In the genomic region with DNA sequence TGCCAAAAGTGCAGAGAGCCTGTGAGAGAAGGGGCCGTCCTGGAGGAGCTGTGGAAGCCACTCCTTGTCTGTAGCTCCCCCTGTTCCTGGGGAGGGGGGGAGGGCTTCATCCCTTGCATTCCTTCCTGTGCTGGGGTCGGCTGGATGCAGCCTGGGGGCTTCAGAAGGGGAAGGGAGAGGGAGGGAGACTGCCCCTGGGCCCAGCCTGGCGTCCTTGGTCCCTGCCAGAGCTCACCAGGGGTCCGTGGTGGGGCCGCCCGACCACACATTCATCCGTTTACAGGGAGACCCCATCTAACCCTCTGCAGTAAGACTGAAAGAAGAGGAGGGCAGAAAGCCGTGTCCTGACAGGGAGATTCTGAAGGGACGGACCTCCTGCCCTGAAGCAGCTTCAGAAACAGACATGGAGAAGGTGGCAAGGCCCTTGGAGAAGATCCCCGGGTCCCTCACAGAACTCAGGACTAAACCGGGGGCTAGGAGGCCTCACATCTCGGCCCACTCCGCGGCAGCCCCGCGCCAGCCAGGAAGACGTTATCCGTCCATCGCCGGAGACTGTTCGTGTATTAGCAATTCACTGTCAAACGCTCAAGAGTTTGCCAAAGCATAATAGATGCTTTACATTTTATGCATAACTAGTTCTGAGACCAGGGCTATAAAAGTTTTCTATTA, we compare ENCODE assay signal across 19 cellular contexts.
DNase-seq lines count a peak whose midpoint lies in the region; ATAC-seq lines count a peak whose summit lies in the region.
"Had no signal": no experiment of that assay in that cellular context is flagged by ENCODE, and none has a peak within 500 bp of the region (broad histone marks: within the 10 kb centered on the region; RNA-seq: fewer than 3 reads in every experiment).

No MANE protein-coding gene starts in this region.

- ATAC-seq in sciatic nerve (no peak), GM19023 (IDR thresholded peaks at IDR 0.05; ENCODE audit: unreplicated experiment) (no peak)
- ATAC-seq: gastroesophageal sphincter had no signal

- H3K4me1 ChIP-seq in HAP-1, result peaks cover 32% of the 10 kb centered on the region
- H3K4me1 ChIP-seq: esophagus squamous epithelium had no signal

- DNase-seq in HAP-1 (ENCODE audit: low spot score in 2 of 2) (peak; percentile 71 to 87), iPS-NIHi7 (ENCODE audit: extremely low spot score) (peak; percentile 53), sciatic nerve (ENCODE audit: low spot score) (peak; percentile 33)
- no peak for DNase-seq in activated CD4-positive, alpha-beta T cell treated with anti-CD3 and anti-CD28 coated beads for 4 hours
- DNase-seq in NK-92 treated with Interleukin-12 subunit alpha and Interleukin-12 subunit beta, amount 100 ng/mL, for 24 hours (lab: John Stamatoyannopoulos, UW), result no peak
- DNase-seq: activated CD4-positive, alpha-beta memory T cell treated with anti-CD3 and anti-CD28 coated beads, Interleukin-2, amount 10 ng/mL, durations not matched to agents 7 days and 5 days; activated CD4-positive, CD25-positive, alpha-beta regulatory T cell; activated naive CD4-positive, alpha-beta T cell treated with Interleukin-2 at 50 U/mL for 16 hours; cerebellar nuclear complex; effector memory CD4-positive, alpha-beta T cell; esophagus squamous epithelium; GDM1; NCI-H2081; occipital lobe; SK-N-SH had no signal

- in situ Hi-C loops in HAP-1 (cut with MboI; ENCODE audit: low sequenced_read_pairs), result no loop called here

- no peaks in the 10 kb centered on the region for H3K27me3 ChIP-seq in HAP-1 (ENCODE audit: low read depth)
- H3K27me3 ChIP-seq: gastroesophageal sphincter had no signal

- intact Hi-C loops in sciatic nerve (cut with DNase I), result no loop called here

- H3K36me3 ChIP-seq in HAP-1 (replicated peaks), result no peaks in the 10 kb centered on the region
- H3K36me3 ChIP-seq: esophagus squamous epithelium, gastroesophageal sphincter, thoracic aorta had no signal

- 0 out of 2 replicates have a peak, but pooled peaks cover 4% of the 10 kb centered on the region for H3K9me3 ChIP-seq in HAP-1
- H3K9me3 ChIP-seq: esophagus squamous epithelium, gastroesophageal sphincter, SK-N-SH, thoracic aorta had no signal

- H3K4me3 ChIP-seq in HAP-1, result no peak overlapping the region
- H3K4me3 ChIP-seq: esophagus squamous epithelium, gastroesophageal sphincter, thoracic aorta had no signal

- H3K27ac ChIP-seq in angular gyrus (ENCODE audit: low read depth, low read length), result peak overlapping the region; percentile 59
- H3K27ac ChIP-seq: esophagus squamous epithelium, gastroesophageal sphincter, thoracic aorta had no signal

Comparison
In these comparisons a context has a peak if more than half of its experiments do, and no peak if none do; other contexts are left out.
1. DNase-seq: peak in HAP-1 (2 of 2), iPS-NIHi7 (single experiment) and sciatic nerve (single experiment); none in activated CD4-positive, alpha-beta T cell treated with anti-CD3 and anti-CD28 coated beads for 4 hours (0 of 2) and NK-92 treated with Interleukin-12 subunit alpha and Interleukin-12 subunit beta, amount 100 ng/mL, for 24 hours (single experiment).